ENCODE assay signal across 2 cellular contexts in genomic region chr17:6303664-6304063, GRCh38.
TF ChIP-seq lines count a peak whose summit lies in the region.

No MANE protein-coding gene starts in this region.

TF ChIP-seq in SK-N-SH, 30 proteins besides CTCF, POLR2A, EP300 and RAD21 (continued from another document):
- peak; percentile 96 for TF ChIP-seq REST (IDR thresholded peaks at IDR 0.05; ENCODE audit: low read depth, low read length)

TF ChIP-seq in SK-N-SH treated with all-trans-retinoic acid at 6 μM for 48 hours, 23 proteins besides CTCF, POLR2A, EP300 and RAD21 (continued from another document):
- TF ChIP-seq ZFP3 (CRISPR knock-in tag; IDR thresholded peaks at IDR 0.05): no peak
- no peak for TF ChIP-seq POU6F1 (CRISPR knock-in tag; IDR thresholded peaks at IDR 0.05; ENCODE audit: borderline replicate concordance, low read depth)
- no peak for TF ChIP-seq TOX (CRISPR knock-in tag; IDR thresholded peaks at IDR 0.05; ENCODE audit: borderline replicate concordance)
- TF ChIP-seq CSRNP3 (CRISPR knock-in tag; IDR thresholded peaks at IDR 0.05): no peak
- TF ChIP-seq PATZ1 (CRISPR knock-in tag; IDR thresholded peaks at IDR 0.05; ENCODE audit: borderline replicate concordance): no peak
- no peak for TF ChIP-seq ZNF70 (CRISPR knock-in tag; IDR thresholded peaks at IDR 0.05)
- no peak for TF ChIP-seq RARB (CRISPR knock-in tag; IDR thresholded peaks at IDR 0.05)
- TF ChIP-seq TCF4 (CRISPR knock-in tag; IDR thresholded peaks at IDR 0.05; ENCODE audit: borderline replicate concordance): no peak
- TF ChIP-seq ARNTL (CRISPR knock-in tag; IDR thresholded peaks at IDR 0.05; ENCODE audit: borderline replicate concordance, low read depth): no peak
